ENCODE assay signal across 31 cellular contexts in genomic region chr18:68484241-68484640, GRCh38.
A peak's percentile ranks its signal among the peaks of the same experiment; 100 is the strongest.
DNase-seq lines count a peak whose midpoint lies in the region; ATAC-seq and TF ChIP-seq lines count a peak whose summit lies in the region.
"Had no signal": no experiment of that assay in that cellular context is flagged by ENCODE, and none has a peak within 500 bp of the region (broad histone marks: within the 10 kb centered on the region; RNA-seq: fewer than 3 reads in every experiment).

No MANE protein-coding gene starts in this region.

- no peak for ATAC-seq in activated naive CD4-positive, alpha-beta T cell treated with anti-CD3 and anti-CD28 coated beads, Interleukin-2, amount 50 U/mL, for 72 hours
- ATAC-seq in HG03159 (IDR thresholded peaks at IDR 0.05; ENCODE audit: unreplicated experiment): no peak
- ATAC-seq: A549; effector memory CD8-positive, alpha-beta T cell; left cardiac atrium had no signal

- DNase-seq in DMS53 (lab: John Stamatoyannopoulos, UW) (peak; percentile 69), LNCaP clone FGC (ENCODE audit: low read depth) (peak; percentile 17), astrocyte of the spinal cord (ENCODE audit: low read depth, low spot score) (peak; percentile 35), glomerular visceral epithelial cell (ENCODE audit: extremely low spot score) (peak; percentile 1), GF-D8 (lab: John Stamatoyannopoulos, UW) (no peak), NCI-H2107 treated with DMSO at 0.1 percent for 48 hours (lab: John Stamatoyannopoulos, UW; ENCODE audit: unreplicated experiment) (no peak)
- DNase-seq in activated naive CD4-positive, alpha-beta T cell treated with anti-CD3 and anti-CD28 coated beads, Interleukin-2, amount 50 U/mL, for 72 hours (ENCODE audit: low spot score in 2 of 2): no peak
- DNase-seq: activated CD4-positive, alpha-beta T cell treated with anti-CD3 and anti-CD28 coated beads, Interleukin-2, amount 10 ng/mL, durations not matched to agents 24 days and 14 days; colonic mucosa; COR-L47; DND-41; effector memory CD8-positive, alpha-beta T cell; head of caudate nucleus; left cardiac atrium; mesendoderm; NCI-H1048; NCI-H187; NCI-H345; NCI-H82; nucleus accumbens; PC-9; retina; stimulated activated CD4-positive, alpha-beta T cell treated with anti-CD3 and anti-CD28 coated beads, Interleukin-12 subunit alpha, Interleukin-12 subunit beta, amount 100 ng/mL, for 4 hours; stomach had no signal

- no peaks in the 10 kb centered on the region for H3K9me3 Mint-ChIP-seq in activated naive CD4-positive, alpha-beta T cell treated with anti-CD3 and anti-CD28 coated beads, Interleukin-2, amount 50 U/mL, for 72 hours
- H3K9me3 Mint-ChIP-seq: activated CD4-positive, alpha-beta T cell treated with anti-CD3 and anti-CD28 coated beads, Interleukin-2, amount 10 ng/mL, durations not matched to agents 24 days and 14 days; activated naive CD4-positive, alpha-beta T cell treated with anti-CD3 and anti-CD28 coated beads, Interleukin-2, amount 50 U/mL, for 24 hours; activated T-helper 1 cell treated with anti-CD3 and anti-CD28 coated beads, Interleukin-12 subunit alpha, Interleukin-12 subunit beta, Interleukin-2, Interleukin-4 antibody, amounts not matched to agents 30 ng/mL and 10 ng/mL and 1 ng/mL, durations not matched to agents 14 hours and 24 hours and 36 hours had no signal

- H3K36me3 Mint-ChIP-seq in activated naive CD4-positive, alpha-beta T cell treated with anti-CD3 and anti-CD28 coated beads, Interleukin-2, amount 50 U/mL, for 72 hours: no peaks in the 10 kb centered on the region
- H3K36me3 Mint-ChIP-seq: activated naive CD4-positive, alpha-beta T cell treated with anti-CD3 and anti-CD28 coated beads, Interleukin-2, amount 50 U/mL, for 24 hours had no signal

- in situ Hi-C loops in astrocyte of the spinal cord (cut with HindIII; ENCODE audit: low sequenced_read_pairs): no loop called here

- H3K4me3 ChIP-seq in LNCaP clone FGC (ENCODE audit: low read depth, low read length): no peak overlapping the region
- no peak overlapping the region for H3K4me3 ChIP-seq in astrocyte of the spinal cord (ENCODE audit: low read depth, low read length)
- H3K4me3 ChIP-seq: A549, ascending aorta, colonic mucosa, PC-9, SJSA1, stomach, tibial nerve had no signal

- no peak overlapping the region for H3K27ac Mint-ChIP-seq in activated naive CD4-positive, alpha-beta T cell treated with anti-CD3 and anti-CD28 coated beads, Interleukin-2, amount 50 U/mL, for 72 hours
- H3K27ac Mint-ChIP-seq: activated CD4-positive, alpha-beta T cell treated with anti-CD3 and anti-CD28 coated beads, Interleukin-2, amount 10 ng/mL, durations not matched to agents 24 days and 14 days; activated naive CD4-positive, alpha-beta T cell treated with anti-CD3 and anti-CD28 coated beads, Interleukin-2, amount 50 U/mL, for 24 hours; activated T-helper 1 cell treated with anti-CD3 and anti-CD28 coated beads, Interleukin-12 subunit alpha, Interleukin-12 subunit beta, Interleukin-2, Interleukin-4 antibody, amounts not matched to agents 30 ng/mL and 10 ng/mL and 1 ng/mL, durations not matched to agents 14 hours and 24 hours and 36 hours; effector memory CD8-positive, alpha-beta T cell had no signal

- no peak for TF ChIP-seq CTCF in LNCaP clone FGC (IDR thresholded peaks at IDR 0.05; ENCODE audit: control insufficient read depth, extremely low read depth, insufficient read depth)
- no peak for TF ChIP-seq CTCF in astrocyte of the spinal cord (IDR thresholded peaks at IDR 0.05; ENCODE audit: low read depth, low read length)

Comparison
In these comparisons a context has a peak if more than half of its experiments do, and no peak if none do; other contexts are left out.
1. DNase-seq: peak in DMS53 (single experiment), LNCaP clone FGC (single experiment), astrocyte of the spinal cord (single experiment) and glomerular visceral epithelial cell (single experiment); none in activated naive CD4-positive, alpha-beta T cell treated with anti-CD3 and anti-CD28 coated beads, Interleukin-2, amount 50 U/mL, for 72 hours (0 of 2), GF-D8 (single experiment) and NCI-H2107 treated with DMSO at 0.1 percent for 48 hours (single experiment).